ENCODE assay signal across 8 cellular contexts in genomic region chr10:63573068-63573697, GRCh38. TPM values are rescaled to one million over a fixed set of nuclear protein-coding genes. Genes with fewer than 3 reads are reported as not detected.
A peak's percentile ranks its signal among the peaks of the same experiment; 100 is the strongest.
DNase-seq lines count a peak whose midpoint lies in the region; ATAC-seq, FAIRE-seq and TF ChIP-seq lines count a peak whose summit lies in the region.

No MANE protein-coding gene starts in this region.

- H3K27ac Mint-ChIP-seq in GM23338 (peak overlapping the region; percentile 93), progenitor cell of endocrine pancreas (peak overlapping the region; percentile 85)

- dilution Hi-C loops in endothelial cell of umbilical vein (cut with MboI; ENCODE audit: extremely low pct_ligation_motif_present, low sequenced_read_pairs) = no loop called here

- no peaks in the 10 kb centered on the region; the same call in 1 of the 2 replicates for H3F3A ChIP-seq in GM23338 (replicated peaks; ENCODE audit: low read depth)

- H3K27ac ChIP-seq in GM23338 (ENCODE audit: low read depth) = peak overlapping the region; percentile 81
- H3K27ac ChIP-seq in endothelial cell of umbilical vein (ENCODE audit: insufficient read depth, low read depth, low read length) = peak overlapping the region; percentile 68

- peaks cover 22% of the 10 kb centered on the region for H3K4me1 Mint-ChIP-seq in GM23338
- peaks cover 8% of the 10 kb centered on the region for H3K4me1 Mint-ChIP-seq in progenitor cell of endocrine pancreas (ENCODE audit: low read depth)

- H3K36me3 ChIP-seq in GM23338 (ENCODE audit: insufficient read depth) (no peaks in the 10 kb centered on the region), endothelial cell of umbilical vein (ENCODE audit: control insufficient read depth in 2 of 2, extremely low read depth in 1 of 2, insufficient read depth in 2 of 2, low read length in 2 of 2) (peaks cover 2 to 6% of the 10 kb centered on the region in 2 experiments)

- H3K4me1 ChIP-seq in GM23338 (ENCODE audit: insufficient read depth) = peaks cover 32% of the 10 kb centered on the region
- peaks cover 33% of the 10 kb centered on the region for H3K4me1 ChIP-seq in endothelial cell of umbilical vein (ENCODE audit: control insufficient read depth, extremely low read depth, insufficient read depth, low read length)

- peaks cover 18% of the 10 kb centered on the region; the same call in 2 of the 3 replicates for H3K36me3 Mint-ChIP-seq in GM23338 (ENCODE audit: low read depth)
- peaks cover 14% of the 10 kb centered on the region for H3K36me3 Mint-ChIP-seq in progenitor cell of endocrine pancreas (ENCODE audit: insufficient read depth)

- peaks cover 16% of the 10 kb centered on the region for H3K79me2 ChIP-seq in GM23338 (replicated peaks; ENCODE audit: insufficient read depth)
- H3K79me2 ChIP-seq in endothelial cell of umbilical vein (ENCODE audit: control insufficient read depth, insufficient read depth, low read length) = peaks cover 10% of the 10 kb centered on the region

- H3K9ac ChIP-seq in endothelial cell of umbilical vein (replicated peaks; ENCODE audit: extremely low read depth, insufficient read depth, low read length) = peak overlapping the region; percentile 59

- no peaks in the 10 kb centered on the region for H4K20me1 ChIP-seq in GM23338 (replicated peaks; ENCODE audit: insufficient read depth)
- H4K20me1 ChIP-seq in endothelial cell of umbilical vein (replicated peaks; ENCODE audit: control insufficient read depth, extremely low read depth, insufficient read depth, low read length) = no peaks in the 10 kb centered on the region

- peaks cover 2% of the 10 kb centered on the region for H3K27me3 Mint-ChIP-seq in GM23338 (ENCODE audit: insufficient read depth, low read depth, poor library complexity)
- no peaks in the 10 kb centered on the region for H3K27me3 Mint-ChIP-seq in progenitor cell of endocrine pancreas

- no peaks in the 10 kb centered on the region for H3K9me2 ChIP-seq in GM23338 (ENCODE audit: insufficient read depth)

- peak; percentile 93 for FAIRE-seq in endothelial cell of umbilical vein (lab: Jason Lieb, UNC)

- intact Hi-C loops in endothelial cell of umbilical vein (cut with micrococcal nuclease) = loop anchor here (1.0 to 5.0 kb wide), 6 partner anchors 39 to 306 kb away; partner anchors contain the start of gene JMJD1C

- ATAC-seq in GM23338 = no peak
- ATAC-seq in GM19023 (IDR thresholded peaks at IDR 0.05; ENCODE audit: unreplicated experiment) = no peak
- ATAC-seq in HG03139 (IDR thresholded peaks at IDR 0.05; ENCODE audit: unreplicated experiment) = no peak

- H3K27me3 ChIP-seq in GM23338 (ENCODE audit: insufficient read depth) (no peaks in the 10 kb centered on the region), endothelial cell of umbilical vein (ENCODE audit: control insufficient read depth in 2 of 2, insufficient read depth in 2 of 2, low read length in 2 of 2) (no peaks in the 10 kb centered on the region)

- DNase-seq in GM23338 (ENCODE audit: low spot score) (no peak), OCI-M1 (lab: John Stamatoyannopoulos, UW) (peak; percentile 73), endothelial cell of umbilical vein (ENCODE audit: low read depth, low spot score) (peak; percentile 95), progenitor cell of endocrine pancreas (ENCODE audit: low spot score, unreplicated experiment) (no peak), SW480 (ENCODE audit: low spot score) (no peak), middle frontal gyrus (ENCODE audit: extremely low spot score, low spot score) (no peak)

- POLR2A ChIA-PET in endothelial cell of umbilical vein (lab: Charles Lee) = interaction anchor here (0.6 to 1.0 kb wide), 3 partner anchors 37 to 335 kb away, joined by 3 to 4 read pairs (median 3); no protein-coding TSS in a partner anchor

- no peak for TF ChIP-seq POLR2A in endothelial cell of umbilical vein (IDR thresholded peaks at IDR 0.05; ENCODE audit: low read depth, low read length)

- H2AFZ ChIP-seq in GM23338 = no peak overlapping the region
- no peak overlapping the region for H2AFZ ChIP-seq in endothelial cell of umbilical vein (ENCODE audit: low read depth, low read length)

- CTCF ChIA-PET in endothelial cell of umbilical vein (lab: Charles Lee) = interaction anchor here (0.7 to 2.3 kb wide), 13 partner anchors 10 to 406 kb away, joined by 3 to 21 read pairs (median 4); no protein-coding TSS in a partner anchor

- no peaks in the 10 kb centered on the region for H3K9me3 ChIP-seq in endothelial cell of umbilical vein (replicated peaks; ENCODE audit: control insufficient read depth, insufficient read depth, low read length)

- BruUV-seq in endothelial cell of umbilical vein (replicated peaks; lab: Mats Ljungman, UMichigan) = no TSS peak

- H3K4me2 ChIP-seq in GM23338 = peak overlapping the region; percentile 49
- H3K4me2 ChIP-seq in endothelial cell of umbilical vein (ENCODE audit: insufficient read depth, low read length) = peak overlapping the region; percentile 80

- peak overlapping the region; percentile 42 for H3K4me3 Mint-ChIP-seq in GM23338
- no peak overlapping the region for H3K4me3 Mint-ChIP-seq in progenitor cell of endocrine pancreas (ENCODE audit: low read depth)

- no peaks in the 10 kb centered on the region for H3K9me3 Mint-ChIP-seq in GM23338
- H3K9me3 Mint-ChIP-seq in progenitor cell of endocrine pancreas (ENCODE audit: low read depth) = no peaks in the 10 kb centered on the region

- TF ChIP-seq CTCF in GM23338 (conservative IDR thresholded peaks at IDR 0.05; ENCODE audit: low read depth in 2 of 2) (no peak), endothelial cell of umbilical vein (IDR thresholded peaks at IDR 0.05; ENCODE audit: extremely low read depth in 1 of 2, insufficient read depth in 1 of 2, low read depth in 1 of 2, low read length in 2 of 2) (no peak), progenitor cell of endocrine pancreas (IDR thresholded peaks at IDR 0.05; ENCODE audit: unreplicated experiment) (no peak)

- no peaks in the 10 kb centered on the region for H3K9me1 ChIP-seq in endothelial cell of umbilical vein (replicated peaks; ENCODE audit: control insufficient read depth, extremely low read depth, insufficient read depth, low read length)

- H3K4me3 ChIP-seq in GM23338 = peak overlapping the region; percentile 9; the same call in 1 of the 2 replicates
- peak overlapping the region in 1 of 3 experiments; percentile 16 for H3K4me3 ChIP-seq in endothelial cell of umbilical vein (replicated peaks in 1 of 3; ENCODE audit: insufficient read depth in 1 of 3, low read depth in 1 of 3, low read length in 3 of 3)

TF ChIP-seq in GM23338, 12 proteins besides CTCF, POLR2A, EP300 and RAD21 (continues in another document):
- TF ChIP-seq STAT1 (IDR thresholded peaks at IDR 0.05; ENCODE audit: unreplicated experiment) (no peak), POLR2AphosphoS5 (IDR thresholded peaks at IDR 0.05; ENCODE audit: low read depth) (no peak), JUNB (IDR thresholded peaks at IDR 0.05; ENCODE audit: unreplicated experiment) (no peak), EZH2 (IDR thresholded peaks at IDR 0.05; ENCODE audit: low read depth, unreplicated experiment) (no peak), ZNF114 (CRISPR knock-in tag; IDR thresholded peaks at IDR 0.05) (no peak)
- TF ChIP-seq, protein P1, sequence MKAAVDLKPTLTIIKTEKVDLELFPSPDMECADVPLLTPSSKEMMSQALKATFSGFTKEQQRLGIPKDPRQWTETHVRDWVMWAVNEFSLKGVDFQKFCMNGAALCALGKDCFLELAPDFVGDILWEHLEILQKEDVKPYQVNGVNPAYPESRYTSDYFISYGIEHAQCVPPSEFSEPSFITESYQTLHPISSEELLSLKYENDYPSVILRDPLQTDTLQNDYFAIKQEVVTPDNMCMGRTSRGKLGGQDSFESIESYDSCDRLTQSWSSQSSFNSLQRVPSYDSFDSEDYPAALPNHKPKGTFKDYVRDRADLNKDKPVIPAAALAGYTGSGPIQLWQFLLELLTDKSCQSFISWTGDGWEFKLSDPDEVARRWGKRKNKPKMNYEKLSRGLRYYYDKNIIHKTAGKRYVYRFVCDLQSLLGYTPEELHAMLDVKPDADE (IDR thresholded peaks at IDR 0.05) = no peak

TF ChIP-seq in endothelial cell of umbilical vein, 7 proteins besides CTCF, POLR2A, EP300 and RAD21:
- TF ChIP-seq POLR2AphosphoS5 (IDR thresholded peaks at IDR 0.05; ENCODE audit: insufficient read depth, low read depth, low read length) (peak; percentile 61), GATA2 (IDR thresholded peaks at IDR 0.05; ENCODE audit: insufficient read depth, insufficient read length, low read depth, low read length) (peak; percentile 84), EZH2 (IDR thresholded peaks at IDR 0.05; ENCODE audit: borderline replicate concordance, low read depth, low read length, severe bottlenecking) (no peak), MYC (IDR thresholded peaks at IDR 0.05; ENCODE audit: low read depth, low read length) (no peak), FOS (IDR thresholded peaks at IDR 0.05; ENCODE audit: borderline replicate concordance, insufficient read depth, low read length) (no peak)
TF ChIP-seq in endothelial cell of umbilical vein: peak in this region for 2.

RNA-seq across cellular contexts. Expression of gene REEP3, which starts 52.0 kb away (rescaled TPM):
- total RNA-seq in GM23338 (2014; rRNA removed; shearing (Covaris generic)) = 29.5 and 31.9 TPM in 2 replicates
- polyA plus RNA-seq in GM23338 (2016; fragmentation: Nextera tagmentation; extraction: Ambion mirVana) (47.2 and 48.7 TPM in 2 replicates), endothelial cell of umbilical vein (10.6 and 12.3 TPM in 2 replicates)
- total RNA-seq in endothelial cell of umbilical vein (48.3 and 56.6 TPM in 2 replicates), progenitor cell of endocrine pancreas (33.2 and 34.0 TPM in 2 replicates)
- 18.7 and 19.0 TPM in 2 replicates for polyA plus RNA-seq in endothelial cell of umbilical vein (2011; cell fraction: cytosol; rRNA removed)
- polyA plus RNA-seq in endothelial cell of umbilical vein (2011; cell fraction: nucleus; rRNA removed) = 8.5 and 10.6 TPM in 2 replicates
- 22.5 and 25.9 TPM in 2 replicates for polyA plus RNA-seq in endothelial cell of umbilical vein (2012)
- polyA minus RNA-seq in endothelial cell of umbilical vein = 12.8 and 13.7 TPM in 2 replicates
- polyA minus RNA-seq in endothelial cell of umbilical vein (2011; cell fraction: cytosol; rRNA and poly(A)+ RNA removed) = 7.6 TPM
- 7.2 and 10.0 TPM in 2 replicates for polyA minus RNA-seq in endothelial cell of umbilical vein (2011; cell fraction: nucleus; rRNA and poly(A)+ RNA removed)

Comparison
In these comparisons a context has a peak if more than half of its experiments do, and no peak if none do; other contexts are left out.
1. DNase-seq: peak in OCI-M1 (single experiment) and endothelial cell of umbilical vein (single experiment); none in GM23338 (single experiment), progenitor cell of endocrine pancreas (single experiment), SW480 (single experiment) and middle frontal gyrus (single experiment).